In the genomic region with DNA sequence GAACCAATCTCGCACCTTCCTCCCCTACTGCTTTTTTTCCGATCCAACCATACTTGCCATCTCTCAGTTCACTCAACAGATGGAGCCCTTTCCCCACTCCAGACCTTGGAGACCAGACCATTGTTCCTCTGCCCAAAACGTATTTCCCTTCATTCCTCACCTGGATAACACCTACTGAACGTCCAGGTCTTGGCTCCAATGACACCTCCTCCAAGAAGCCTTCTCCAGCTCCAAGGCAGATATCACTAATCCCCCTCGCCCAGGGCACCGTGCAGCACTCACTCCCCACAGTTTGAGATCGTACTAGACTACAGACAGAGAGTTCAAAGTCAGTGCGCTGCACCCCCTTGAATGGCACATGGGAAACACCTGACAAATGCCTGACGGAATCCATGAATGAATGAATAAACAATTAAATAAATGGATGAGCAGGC, we compare ENCODE assay signal across 9 cellular contexts. TPM values are rescaled to one million over a fixed set of nuclear protein-coding genes. Genes with fewer than 3 reads are reported as not detected.
DNase-seq lines count a peak whose midpoint lies in the region; ATAC-seq and TF ChIP-seq lines count a peak whose summit lies in the region.
"Had no signal": no experiment of that assay in that cellular context is flagged by ENCODE, and none has a peak within 500 bp of the region (broad histone marks: within the 10 kb centered on the region; RNA-seq: fewer than 3 reads in every experiment).

No MANE protein-coding gene starts in this region.

- no peak overlapping the region for H3K27ac ChIP-seq in prostate gland
- H3K27ac ChIP-seq: BLaER1 had no signal

- H3K36me3 ChIP-seq in prostate gland, result no peaks in the 10 kb centered on the region
- H3K36me3 ChIP-seq: BLaER1 had no signal

- H3K9me3 ChIP-seq in prostate gland, result no peaks in the 10 kb centered on the region
- H3K9me3 ChIP-seq: BLaER1 had no signal

- no peak for TF ChIP-seq EP300 in Ishikawa (IDR thresholded peaks at IDR 0.05; ENCODE audit: borderline replicate concordance)

- peak; percentile 83 for TF ChIP-seq RAD21 in Ishikawa (IDR thresholded peaks at IDR 0.05; ENCODE audit: low read depth)

- 41% methylated on average over 9 of the region's 9 CpGs for WGBS in prostate gland

- intact Hi-C loops in prostate gland (cut with DNase I), result loop anchor here (2.0 to 5.0 kb wide), 2 partner anchors 72 to 218 kb away; a partner anchor contains a TSS

- H3K4me1 ChIP-seq in prostate gland (replicated peaks), result no peaks in the 10 kb centered on the region
- H3K4me1 ChIP-seq: BLaER1 had no signal

- H3K27me3 ChIP-seq in prostate gland (replicated peaks; ENCODE audit: insufficient read depth), result no peaks in the 10 kb centered on the region
- H3K27me3 ChIP-seq: BLaER1 had no signal

- ATAC-seq in GM18873 (IDR thresholded peaks at IDR 0.05; ENCODE audit: low FRiP score, unreplicated experiment) (no peak), GM19463 (IDR thresholded peaks at IDR 0.05; ENCODE audit: unreplicated experiment) (no peak)

- no peak overlapping the region for H3K4me3 ChIP-seq in prostate gland
- H3K4me3 ChIP-seq: BLaER1 had no signal

- DNase-seq in NCI-H1417 (lab: John Stamatoyannopoulos, UW), result peak; percentile 27 to 86 (median 57)
- DNase-seq in NCI-H1417 treated with DMSO at 0.1 percent for 48 hours (lab: John Stamatoyannopoulos, UW), result no peak
- peak; percentile 15 for DNase-seq in RPMI7951 (ENCODE audit: low read depth)
- peak; percentile 55 for DNase-seq in fibroblast of peridontal ligament (ENCODE audit: extremely low read depth)
- peak; percentile 39 for DNase-seq in prostate gland (ENCODE audit: low spot score)

- TF ChIP-seq CTCF in prostate gland (IDR thresholded peaks at IDR 0.05), result peak in 3 of 4 experiments; percentile 35 to 69 (median 69)

- TF ChIP-seq POLR2A in prostate gland (IDR thresholded peaks at IDR 0.05), result no peak

TF ChIP-seq in Ishikawa, 13 proteins besides CTCF, POLR2A, EP300 and RAD21:
- TF ChIP-seq TAF1 (IDR thresholded peaks at IDR 0.05; ENCODE audit: low read depth) (no peak), TEAD4 (IDR thresholded peaks at IDR 0.05) (no peak), EGR1 (IDR thresholded peaks at IDR 0.05) (no peak)

RNA-seq across cellular contexts. Expression of a gene that starts 47.1 kb away (rescaled TPM):
- 2.9 and 4.2 TPM in 2 replicates for total RNA-seq in RPMI7951 (2014; rRNA removed; shearing (Covaris generic))
- 10 to 100 TPM; 20.5 to 30.1 TPM for total RNA-seq in prostate gland
